In genomic region chr1:209672705-209673630, GRCh38 we compare ENCODE assay signal across 8 cellular contexts. TPM values are rescaled to one million over a fixed set of nuclear protein-coding genes. Genes with fewer than 3 reads are reported as not detected.
A peak's percentile ranks its signal among the peaks of the same experiment; 100 is the strongest.
DNase-seq lines count a peak whose midpoint lies in the region; ATAC-seq, FAIRE-seq and TF ChIP-seq lines count a peak whose summit lies in the region.

No MANE protein-coding gene starts in this region.

- H3K27me3 ChIP-seq in astrocyte (ENCODE audit: insufficient read depth, low read length) (peaks cover 40% of the 10 kb centered on the region), upper lobe of left lung (no peaks in the 10 kb centered on the region)

- FAIRE-seq in astrocyte (lab: Jason Lieb, UNC): no peak

- ATAC-seq in GM19463 (IDR thresholded peaks at IDR 0.05; ENCODE audit: unreplicated experiment): peak; percentile 84
- ATAC-seq in HG03439 (IDR thresholded peaks at IDR 0.05; ENCODE audit: unreplicated experiment): peak; percentile 86
- ATAC-seq in upper lobe of left lung (ENCODE audit: low FRiP score in 2 of 2): no peak

- no peak for TF ChIP-seq POLR2A in upper lobe of left lung (IDR thresholded peaks at IDR 0.05)

- peaks cover 2% of the 10 kb centered on the region for H3K36me3 Mint-ChIP-seq in astrocyte (ENCODE audit: low read depth, unreplicated experiment)

- H3K36me3 ChIP-seq in astrocyte (ENCODE audit: insufficient read depth, low read length) (no peaks in the 10 kb centered on the region), upper lobe of left lung (no peaks in the 10 kb centered on the region)

- no peaks in the 10 kb centered on the region for H4K20me1 ChIP-seq in astrocyte (ENCODE audit: insufficient read depth, low read length)

- no peak overlapping the region for H3K4me2 ChIP-seq in astrocyte (ENCODE audit: low read length)

- peaks cover 45% of the 10 kb centered on the region for H3K27me3 Mint-ChIP-seq in astrocyte (ENCODE audit: low read depth, unreplicated experiment)

- H3K4me1 Mint-ChIP-seq in astrocyte (ENCODE audit: low read depth, unreplicated experiment): peaks cover 25% of the 10 kb centered on the region

- H3K27ac ChIP-seq in astrocyte (ENCODE audit: low read depth, low read length) (no peak overlapping the region), upper lobe of left lung (peak overlapping the region; percentile 8 to 80 (median 72))

- TF ChIP-seq EP300 in upper lobe of left lung (IDR thresholded peaks at IDR 0.05): no peak

- peak overlapping the region; percentile 92 for H3K27ac Mint-ChIP-seq in astrocyte (ENCODE audit: unreplicated experiment)

- H3K4me3 ChIP-seq in astrocyte (ENCODE audit: insufficient read depth, low read depth, low read length) (no peak overlapping the region), upper lobe of left lung (no peak overlapping the region)

- H3K4me3 Mint-ChIP-seq in astrocyte (ENCODE audit: unreplicated experiment): no peak overlapping the region

- peaks cover 1% of the 10 kb centered on the region for H3K9me3 Mint-ChIP-seq in astrocyte (ENCODE audit: unreplicated experiment)

- H3K4me1 ChIP-seq in astrocyte (ENCODE audit: insufficient read depth, low read length) (peaks cover 13% of the 10 kb centered on the region), upper lobe of left lung (peaks cover 12 to 33% (median 23%) of the 10 kb centered on the region in 4 donors)

- DNase-seq in GM10266 (ENCODE audit: extremely low spot score): peak; percentile 78
- no peak for DNase-seq in astrocyte (ENCODE audit: low read depth)
- DNase-seq in upper lobe of left lung: no peak
- no peak for DNase-seq in globus pallidus (ENCODE audit: low spot score)
- no peak for DNase-seq in anterior cingulate cortex (lab: John Stamatoyannopoulos, UW)
- no peak for DNase-seq in hepatic stellate cell (ENCODE audit: low spot score)

- H3K9ac ChIP-seq in astrocyte (ENCODE audit: low read length): no peak overlapping the region

- no peaks in the 10 kb centered on the region for H3K79me2 ChIP-seq in astrocyte (ENCODE audit: insufficient read depth, low read length)

- no peak for TF ChIP-seq CTCF in GM10266 (IDR thresholded peaks at IDR 0.05; ENCODE audit: control insufficient read depth, insufficient read depth, low read depth, missing control alignments)
- no peak for TF ChIP-seq CTCF in astrocyte (IDR thresholded peaks at IDR 0.05; ENCODE audit: insufficient read depth, low read depth, low read length)
- no peak for TF ChIP-seq CTCF in upper lobe of left lung (IDR thresholded peaks at IDR 0.05)

- H3K9me3 ChIP-seq in astrocyte (ENCODE audit: insufficient read depth, low read depth, low read length) (no peaks in the 10 kb centered on the region), upper lobe of left lung (no peaks in the 10 kb centered on the region)

- no peak overlapping the region for H2AFZ ChIP-seq in astrocyte (ENCODE audit: low read depth, low read length)

- 51 to 58% methylated on average over 5 of the region's 5 CpGs for WGBS in upper lobe of left lung, 2 donors

RNA-seq across cellular contexts. Expression of gene G0S2, which starts 2.2 kb away (rescaled TPM):
- 5.9 and 15.1 TPM in 2 replicates for total RNA-seq in astrocyte
- 100 to 1,000 TPM in 1 of 6 donors, 10 to 100 TPM in 5; 14.4 to 108 (median 46.0) TPM for total RNA-seq in upper lobe of left lung

RNA-seq across cellular contexts. Expression of gene LAMB3, which starts 20.7 kb away (rescaled TPM):
- 4.2 and 6.1 TPM in 2 replicates for total RNA-seq in astrocyte
- 100 to 1,000 TPM in 2 of 6 donors, 10 to 100 TPM in 4; 26.2 to 146 (median 79.6) TPM for total RNA-seq in upper lobe of left lung

RNA-seq across cellular contexts. Expression of gene HSD11B1, which starts 31.7 kb away (rescaled TPM):
- not detected in 2 replicates for total RNA-seq in astrocyte
- 10 to 100 TPM in 5 of 6 donors, 1 to 10 TPM in 1; 3.1 to 25.8 (median 17.4) TPM for total RNA-seq in upper lobe of left lung

Comparison
In these comparisons a context has a peak if more than half of its experiments do, and no peak if none do; other contexts are left out.
1. ATAC-seq: peak in GM19463 (single experiment) and HG03439 (single experiment); none in upper lobe of left lung (0 of 2).